Comparison of ENCODE assay signal across 19 cellular contexts in the genomic region with DNA sequence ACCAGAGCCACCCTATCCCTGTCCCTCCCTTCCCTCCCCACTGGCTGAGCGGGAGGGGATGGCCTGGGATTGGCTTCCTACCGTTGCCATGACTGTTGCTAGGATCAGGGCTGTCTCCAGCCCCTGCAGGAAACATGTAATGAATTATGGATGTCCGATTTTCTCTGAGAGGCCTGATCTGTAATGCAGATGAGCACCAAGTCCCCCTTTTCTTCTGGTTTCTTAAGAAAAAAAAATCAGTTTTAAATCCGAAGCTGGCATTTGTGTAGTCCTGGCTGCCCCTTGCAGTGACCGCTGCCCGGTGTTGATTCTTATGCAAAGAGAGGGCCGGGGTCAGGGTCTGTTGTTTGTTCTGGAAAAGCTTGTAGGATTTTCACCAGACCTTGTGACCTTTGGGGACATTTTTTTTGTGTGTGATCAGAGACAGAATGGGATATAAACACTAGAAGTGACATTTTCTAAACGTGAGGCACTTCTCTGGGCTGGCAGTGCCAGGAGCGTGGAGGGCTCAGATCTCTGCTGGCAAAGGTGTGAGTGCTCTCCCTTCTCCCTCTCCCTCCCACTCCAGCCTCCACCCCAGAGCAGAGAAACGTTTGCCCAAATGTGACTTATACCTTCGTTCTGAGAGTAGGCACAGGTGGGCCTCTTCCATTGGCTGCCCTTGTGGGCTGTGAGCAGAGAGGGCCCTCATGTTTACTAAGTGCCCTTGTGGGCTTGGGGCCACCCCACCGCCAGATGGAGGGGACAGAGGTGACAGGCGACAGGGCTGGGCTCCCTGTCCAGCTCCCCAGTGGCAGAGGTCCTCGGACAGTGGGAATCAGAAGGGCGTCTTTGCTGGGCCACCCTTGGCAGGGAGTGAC.
DNase-seq lines count a peak whose midpoint lies in the region; ATAC-seq and TF ChIP-seq lines count a peak whose summit lies in the region.
"Had no signal": no experiment of that assay in that cellular context is flagged by ENCODE, and none has a peak within 500 bp of the region (broad histone marks: within the 10 kb centered on the region; RNA-seq: fewer than 3 reads in every experiment).

No MANE protein-coding gene starts in this region.

- H3K9me3 Mint-ChIP-seq in naive thymus-derived CD4-positive, alpha-beta T cell = no peaks in the 10 kb centered on the region
- H3K9me3 Mint-ChIP-seq in stimulated activated effector memory CD8-positive, alpha-beta T cell treated with anti-CD3 and anti-CD28 coated beads, Interleukin-12 subunit alpha, Interleukin-12 subunit beta, amount 100 ng/mL, for 72 hours = no peaks in the 10 kb centered on the region
- H3K9me3 Mint-ChIP-seq: activated naive CD8-positive, alpha-beta T cell treated with anti-CD3 and anti-CD28 coated beads, Interleukin-2, amount 50 U/mL, for 24 hours; effector memory CD8-positive, alpha-beta T cell; naive thymus-derived CD8-positive, alpha-beta T cell had no signal

- peaks cover 0 to 35% (median 0%) of the 10 kb centered on the region in 5 donors for H3K27me3 Mint-ChIP-seq in naive thymus-derived CD4-positive, alpha-beta T cell

- no peaks in the 10 kb centered on the region for H3K27me3 ChIP-seq in naive thymus-derived CD4-positive, alpha-beta T cell (ENCODE audit: control insufficient read depth in 2 of 2, insufficient read depth in 2 of 2, low read length in 2 of 2)
- H3K27me3 ChIP-seq in breast epithelium = peaks cover 0 to 23% of the 10 kb centered on the region in 2 donors

- peak; percentile 57 for DNase-seq in activated effector memory CD4-positive, alpha-beta T cell treated with anti-CD3 and anti-CD28 coated beads, Interleukin-2, amount 50 U/mL, for 16 hours
- DNase-seq in activated effector memory CD4-positive, alpha-beta T cell treated with Interleukin-2 at 50 U/mL for 16 hours = no peak
- peak; percentile 78 for DNase-seq in ecto neural progenitor cell (ENCODE audit: low spot score)
- DNase-seq in naive thymus-derived CD4-positive, alpha-beta T cell = no peak
- DNase-seq in ureter (ENCODE audit: low spot score) = peak; percentile 15
- DNase-seq in breast epithelium (ENCODE audit: low spot score in 2 of 2) = no peak
- DNase-seq in stimulated activated effector memory CD8-positive, alpha-beta T cell treated with anti-CD3 and anti-CD28 coated beads, Interleukin-12 subunit alpha, Interleukin-12 subunit beta, amount 100 ng/mL, for 72 hours (ENCODE audit: low spot score in 2 of 2) = no peak
- DNase-seq: activated CD4-positive, CD25-positive, alpha-beta regulatory T cell treated with anti-CD3 and anti-CD28 coated beads, Interleukin-2, amount 50 U/mL, for 72 hours; activated naive CD8-positive, alpha-beta T cell treated with anti-CD3 and anti-CD28 coated beads, Interleukin-2, amount 50 U/mL, for 24 hours; Calu3; effector memory CD8-positive, alpha-beta T cell; left ventricle myocardium superior; NCI-H1105 treated with DMSO at 0.1 percent for 48 hours; NCI-H2227 treated with DMSO at 0.1 percent for 48 hours; SHP77 had no signal

- H3K4me1 Mint-ChIP-seq in naive thymus-derived CD4-positive, alpha-beta T cell = peaks cover 9 to 32% (median 20%) of the 10 kb centered on the region in 7 donors
- peaks cover 7% of the 10 kb centered on the region for H3K4me1 Mint-ChIP-seq in stimulated activated effector memory CD8-positive, alpha-beta T cell treated with anti-CD3 and anti-CD28 coated beads, Interleukin-12 subunit alpha, Interleukin-12 subunit beta, amount 100 ng/mL, for 72 hours

- intact Hi-C loops in naive thymus-derived CD4-positive, alpha-beta T cell (cut with micrococcal nuclease) = no loop called here
- intact Hi-C loops in breast epithelium (cut with DNase I; ENCODE audit: low total_unique reads) = no loop called here

- H3K36me3 Mint-ChIP-seq in naive thymus-derived CD4-positive, alpha-beta T cell = no peaks in the 10 kb centered on the region
- no peaks in the 10 kb centered on the region for H3K36me3 Mint-ChIP-seq in stimulated activated effector memory CD8-positive, alpha-beta T cell treated with anti-CD3 and anti-CD28 coated beads, Interleukin-12 subunit alpha, Interleukin-12 subunit beta, amount 100 ng/mL, for 72 hours
- H3K36me3 Mint-ChIP-seq: naive thymus-derived CD8-positive, alpha-beta T cell had no signal

- CTCF ChIA-PET in naive thymus-derived CD4-positive, alpha-beta T cell (lab: Charles Lee) = no interaction called here

- H3K9me3 ChIP-seq in naive thymus-derived CD4-positive, alpha-beta T cell (ENCODE audit: control insufficient read depth in 2 of 3, low read length in 3 of 3) = no peaks in the 10 kb centered on the region
- H3K9me3 ChIP-seq in breast epithelium = no peaks in the 10 kb centered on the region
- H3K9me3 ChIP-seq: right atrium auricular region had no signal

- no peaks in the 10 kb centered on the region for H3K4me1 ChIP-seq in naive thymus-derived CD4-positive, alpha-beta T cell (ENCODE audit: control insufficient read depth in 2 of 2, insufficient read depth in 2 of 2, low read length in 2 of 2)
- H3K4me1 ChIP-seq in breast epithelium = no peaks in the 10 kb centered on the region
- H3K4me1 ChIP-seq: right atrium auricular region had no signal

- H3K36me3 ChIP-seq in naive thymus-derived CD4-positive, alpha-beta T cell (ENCODE audit: control insufficient read depth in 2 of 3, insufficient read depth in 3 of 3, low read length in 3 of 3) = no peaks in the 10 kb centered on the region
- H3K36me3 ChIP-seq in breast epithelium = no peaks in the 10 kb centered on the region
- H3K36me3 ChIP-seq: right atrium auricular region had no signal

- no peak overlapping the region for H3K4me3 ChIP-seq in naive thymus-derived CD4-positive, alpha-beta T cell (ENCODE audit: low read length)
- no peak overlapping the region for H3K4me3 ChIP-seq in breast epithelium
- H3K4me3 ChIP-seq: right atrium auricular region had no signal

- ATAC-seq in naive thymus-derived CD4-positive, alpha-beta T cell = no peak
- no peak for ATAC-seq in stimulated activated effector memory CD8-positive, alpha-beta T cell treated with anti-CD3 and anti-CD28 coated beads, Interleukin-12 subunit alpha, Interleukin-12 subunit beta, amount 100 ng/mL, for 72 hours
- ATAC-seq in HG03520 (IDR thresholded peaks at IDR 0.05; ENCODE audit: unreplicated experiment) = no peak
- ATAC-seq: activated naive CD8-positive, alpha-beta T cell treated with anti-CD3 and anti-CD28 coated beads, Interleukin-2, amount 50 U/mL, for 24 hours; effector memory CD8-positive, alpha-beta T cell; HCT116; left ventricle myocardium superior; naive thymus-derived CD8-positive, alpha-beta T cell had no signal

- POLR2A ChIA-PET in naive thymus-derived CD4-positive, alpha-beta T cell (lab: Charles Lee) = no interaction called here

- H3K27ac Mint-ChIP-seq in naive thymus-derived CD4-positive, alpha-beta T cell = peak overlapping the region in 5 of 9 donors; percentile 28 to 53 (median 36)
- no peak overlapping the region for H3K27ac Mint-ChIP-seq in stimulated activated effector memory CD8-positive, alpha-beta T cell treated with anti-CD3 and anti-CD28 coated beads, Interleukin-12 subunit alpha, Interleukin-12 subunit beta, amount 100 ng/mL, for 72 hours
- H3K27ac Mint-ChIP-seq: activated naive CD8-positive, alpha-beta T cell treated with anti-CD3 and anti-CD28 coated beads, Interleukin-2, amount 50 U/mL, for 24 hours; effector memory CD8-positive, alpha-beta T cell had no signal

- TF ChIP-seq CTCF in breast epithelium (IDR thresholded peaks at IDR 0.05) = no peak

- no peak overlapping the region for H3K27ac ChIP-seq in naive thymus-derived CD4-positive, alpha-beta T cell (ENCODE audit: low read depth, low read length)
- no peak overlapping the region for H3K27ac ChIP-seq in breast epithelium
- H3K27ac ChIP-seq: right atrium auricular region had no signal

- H3K4me3 Mint-ChIP-seq in naive thymus-derived CD4-positive, alpha-beta T cell = no peak overlapping the region
- no peak overlapping the region for H3K4me3 Mint-ChIP-seq in stimulated activated effector memory CD8-positive, alpha-beta T cell treated with anti-CD3 and anti-CD28 coated beads, Interleukin-12 subunit alpha, Interleukin-12 subunit beta, amount 100 ng/mL, for 72 hours
- H3K4me3 Mint-ChIP-seq: activated naive CD8-positive, alpha-beta T cell treated with anti-CD3 and anti-CD28 coated beads, Interleukin-2, amount 50 U/mL, for 24 hours; effector memory CD8-positive, alpha-beta T cell; naive thymus-derived CD8-positive, alpha-beta T cell had no signal

- no peak for TF ChIP-seq POLR2A in breast epithelium (IDR thresholded peaks at IDR 0.05)

Comparison
In these comparisons a context has a peak if more than half of its experiments do, and no peak if none do; other contexts are left out.
1. DNase-seq: peak in activated effector memory CD4-positive, alpha-beta T cell treated with anti-CD3 and anti-CD28 coated beads, Interleukin-2, amount 50 U/mL, for 16 hours (single experiment), ecto neural progenitor cell (single experiment) and ureter (single experiment); none in activated effector memory CD4-positive, alpha-beta T cell treated with Interleukin-2 at 50 U/mL for 16 hours (single experiment), naive thymus-derived CD4-positive, alpha-beta T cell (0 of 9), breast epithelium (0 of 2) and stimulated activated effector memory CD8-positive, alpha-beta T cell treated with anti-CD3 and anti-CD28 coated beads, Interleukin-12 subunit alpha, Interleukin-12 subunit beta, amount 100 ng/mL, for 72 hours (0 of 2).